Comparison of ENCODE assay signal across 1 cellular context in genomic region chr2:10305715-10306114, GRCh38.
TF ChIP-seq lines count a peak whose summit lies in the region.

No MANE protein-coding gene starts in this region.

TF ChIP-seq in H1, 55 proteins besides CTCF, POLR2A, EP300 and RAD21 (continued from another document):
- TF ChIP-seq ATF2 (IDR thresholded peaks at IDR 0.05; ENCODE audit: low read length) (no peak), RXRA (IDR thresholded peaks at IDR 0.05; ENCODE audit: insufficient read depth, low read depth, low read length) (no peak), SAP30 (IDR thresholded peaks at IDR 0.05; ENCODE audit: insufficient read depth, insufficient replicate concordance, low read length) (no peak), HDAC6 (IDR thresholded peaks at IDR 0.05; ENCODE audit: low read depth, low read length) (no peak), GTF2F1 (IDR thresholded peaks at IDR 0.05; ENCODE audit: borderline replicate concordance, low read depth, low read length) (no peak), PHF8 (conservative IDR thresholded peaks at IDR 0.05; ENCODE audit: low read depth, low read length) (no peak), GABPA (IDR thresholded peaks at IDR 0.05; ENCODE audit: borderline replicate concordance, insufficient read depth, low read length) (no peak), MAFK (IDR thresholded peaks at IDR 0.05; ENCODE audit: low read depth, low read length) (no peak), POLR2AphosphoS5 (IDR thresholded peaks at IDR 0.05; ENCODE audit: low read depth, low read length) (no peak), TAF7 (optimal IDR thresholded peaks at IDR 0.05; ENCODE audit: borderline replicate concordance, low read depth, low read length) (no peak), MAX (IDR thresholded peaks at IDR 0.05) (no peak), SP4 (IDR thresholded peaks at IDR 0.05; ENCODE audit: low read length) (no peak), RNF2 (IDR thresholded peaks at IDR 0.05; ENCODE audit: borderline replicate concordance, low read depth, low read length, missing control alignments, poor library complexity, severe bottlenecking) (no peak), NRF1 (IDR thresholded peaks at IDR 0.05; ENCODE audit: low read depth, low read length) (no peak)
TF ChIP-seq in H1: peak in this region for 0.
